ENCODE assay signal across 8 cellular contexts in genomic region chr2:38720613-38721241, GRCh38. TPM values are rescaled to one million over a fixed set of nuclear protein-coding genes. Genes with fewer than 3 reads are reported as not detected.
DNase-seq lines count a peak whose midpoint lies in the region; ATAC-seq, FAIRE-seq and TF ChIP-seq lines count a peak whose summit lies in the region.

No MANE protein-coding gene starts in this region.

- no peak for FAIRE-seq in D721Med (lab: Jason Lieb, UNC)

- H3K79me2 ChIP-seq in hepatocyte, result no peaks in the 10 kb centered on the region

- H3K27ac ChIP-seq in hepatocyte (peak overlapping the region; percentile 3), tibial nerve (peak overlapping the region in 2 of 4 donors; percentile 37 to 72)

- DNase-seq in BJ (ENCODE audit: low read depth) (peak; percentile 91), HPDE6-E6E7 (ENCODE audit: extremely low spot score) (peak; percentile 17), amniotic epithelial cell (ENCODE audit: low read depth) (peak; percentile 99), hepatocyte (ENCODE audit: low spot score) (peak; percentile 76), tibial nerve (ENCODE audit: low spot score in 2 of 2) (peak; percentile 85 to 94), D721Med (ENCODE audit: insufficient read length, low spot score) (no peak)

- ATAC-seq in HG02571 (IDR thresholded peaks at IDR 0.05; ENCODE audit: unreplicated experiment) (no peak), HG03457 (IDR thresholded peaks at IDR 0.05; ENCODE audit: unreplicated experiment) (no peak)

- CTCF ChIA-PET in BJ (lab: Yijun Ruan, JAX), result interaction anchor here (0.7 to 8.4 kb wide), 5 partner anchors 117 to 154 kb away, joined by 3 to 63 read pairs (median 4); no protein-coding TSS in a partner anchor

- peaks cover 7% of the 10 kb centered on the region for H3K4me1 ChIP-seq in hepatocyte (ENCODE audit: insufficient read depth)
- H3K4me1 ChIP-seq in tibial nerve, result peaks cover 0 to 30% (median 0%) of the 10 kb centered on the region in 4 donors

- no peak overlapping the region for H3K4me3 ChIP-seq in BJ (ENCODE audit: low read depth, low read length)
- H3K4me3 ChIP-seq in hepatocyte, result no peak overlapping the region
- no peak overlapping the region for H3K4me3 ChIP-seq in tibial nerve

- TF ChIP-seq CTCF in BJ (IDR thresholded peaks at IDR 0.05; ENCODE audit: insufficient read depth, low read depth, low read length), result no peak
- no peak for TF ChIP-seq CTCF in hepatocyte (IDR thresholded peaks at IDR 0.05; ENCODE audit: poor library complexity)
- TF ChIP-seq CTCF in tibial nerve (IDR thresholded peaks at IDR 0.05), result peak in 1 of 5 experiments; percentile 18
- TF ChIP-seq CTCF in D721Med (IDR thresholded peaks at IDR 0.05; ENCODE audit: insufficient read depth, missing control alignments), result no peak

- 71% methylated on average over 4 of the region's 4 CpGs for whole genome bisulfite sequencing in hepatocyte (ENCODE audit: low lambda C conversion rate, missing lambda C conversion rate)
- 20 to 23% methylated on average over 4 of the region's 4 CpGs for WGBS in tibial nerve, 2 donors

- POLR2A ChIA-PET in BJ (lab: Charles Lee), result no interaction called here

- peak; percentile 33 to 96 for TF ChIP-seq EP300 in tibial nerve (IDR thresholded peaks at IDR 0.05)

- no peaks in the 10 kb centered on the region for H3K9me2 ChIP-seq in hepatocyte (replicated peaks; ENCODE audit: insufficient read depth)

- no peak overlapping the region for H2AFZ ChIP-seq in hepatocyte

- no peak for TF ChIP-seq POLR2A in tibial nerve (IDR thresholded peaks at IDR 0.05)

- no peaks in the 10 kb centered on the region for H4K20me1 ChIP-seq in hepatocyte (ENCODE audit: insufficient read depth, poor library complexity, severe bottlenecking)

- H3K4me2 ChIP-seq in hepatocyte, result no peak overlapping the region

- H3K27me3 ChIP-seq in BJ (ENCODE audit: control insufficient read depth, insufficient read depth, low read length), result no peaks in the 10 kb centered on the region
- H3K27me3 ChIP-seq in hepatocyte, result no peaks in the 10 kb centered on the region
- H3K27me3 ChIP-seq in tibial nerve, result no peaks in the 10 kb centered on the region

- H3K36me3 ChIP-seq in BJ (ENCODE audit: control insufficient read depth, insufficient read depth, low read length), result no peaks in the 10 kb centered on the region
- H3K36me3 ChIP-seq in hepatocyte (replicated peaks; ENCODE audit: insufficient read depth, low read depth), result no peaks in the 10 kb centered on the region
- H3K36me3 ChIP-seq in tibial nerve, result no peaks in the 10 kb centered on the region

- H3K9me3 ChIP-seq in hepatocyte (ENCODE audit: low read depth) (no peaks in the 10 kb centered on the region), tibial nerve (no peaks in the 10 kb centered on the region)

RNA-seq across cellular contexts. Expression of gene SRSF7, which starts 30.4 kb away (rescaled TPM):
- polyA plus RNA-seq in BJ (2011; rRNA removed) (110 and 172 TPM in 2 replicates), hepatocyte (147 and 172 TPM in 2 replicates)
- polyA minus RNA-seq in BJ (2011; rRNA and poly(A)+ RNA removed), result 97.8 and 146 TPM in 2 replicates
- total RNA-seq in hepatocyte (113 and 120 TPM in 2 replicates), tibial nerve (10 to 100 TPM; 62.6 to 85.5 (median 80.9) TPM)

RNA-seq across cellular contexts. Expression of gene GALM, which starts 54.8 kb away (rescaled TPM):
- polyA plus RNA-seq in BJ (2011; rRNA removed) (9.6 and 10.1 TPM in 2 replicates), hepatocyte (48.3 and 52.6 TPM in 2 replicates)
- polyA minus RNA-seq in BJ (2011; rRNA and poly(A)+ RNA removed), result 2.8 and 6.8 TPM in 2 replicates
- total RNA-seq in hepatocyte (49.2 and 59.4 TPM in 2 replicates), tibial nerve (10 to 100 TPM; 20.7 to 57.9 (median 34.2) TPM)

RNA-seq across cellular contexts. Expression of gene GEMIN6, which starts 57.3 kb away (rescaled TPM):
- polyA plus RNA-seq in BJ (2011; rRNA removed), result 5.4 and 13.7 TPM in 2 replicates
- 1.4 and 2.8 TPM in 2 replicates for polyA minus RNA-seq in BJ (2011; rRNA and poly(A)+ RNA removed)
- 12.6 and 15.7 TPM in 2 replicates for total RNA-seq in hepatocyte
- 13.4 and 16.2 TPM in 2 replicates for polyA plus RNA-seq in hepatocyte
- total RNA-seq in tibial nerve, result 1 to 10 TPM; 1.4 to 9.8 (median 4.4) TPM
